8 cellular contexts compared by ENCODE assay signal in genomic region chr16:10039220-10040096, GRCh38.
DNase-seq lines count a peak whose midpoint lies in the region; ATAC-seq and TF ChIP-seq lines count a peak whose summit lies in the region.

No MANE protein-coding gene starts in this region.

- H3K36me3 ChIP-seq in parathyroid adenoma (ENCODE audit: control insufficient read depth, insufficient read depth, low read length): no peaks in the 10 kb centered on the region

- H3K79me2 ChIP-seq in parathyroid adenoma: no peaks in the 10 kb centered on the region

- H3K4me1 ChIP-seq in parathyroid adenoma: no peaks in the 10 kb centered on the region

- peak; percentile 91 for ATAC-seq in Right ventricle myocardium superior (ENCODE audit: poor library complexity)

- DNase-seq in EL (peak; percentile 48), NCI-H82 treated with DMSO at 0.1 percent for 48 hours (lab: John Stamatoyannopoulos, UW; ENCODE audit: unreplicated experiment) (peak; percentile 69), Right ventricle myocardium superior (no peak), ureter (ENCODE audit: low spot score) (no peak), GM19238 (ENCODE audit: insufficient read length, low spot score) (no peak)
- no peak for DNase-seq in stimulated activated CD8-positive, alpha-beta memory T cell treated with anti-CD3 and anti-CD28 coated beads, Interleukin-4, amount 100 ng/mL, for 48 hours
- DNase-seq in stimulated activated CD4-positive, alpha-beta T cell treated with anti-CD3 and anti-CD28 coated beads, Interleukin-4, amount 100 ng/mL, for 4 hours: no peak

- no peak overlapping the region for H3K9ac ChIP-seq in parathyroid adenoma

- H3K27ac ChIP-seq in parathyroid adenoma: no peak overlapping the region

- H3K4me2 ChIP-seq in parathyroid adenoma (ENCODE audit: low read length): peak overlapping the region; percentile 31

- TF ChIP-seq CTCF in parathyroid adenoma (IDR thresholded peaks at IDR 0.05): no peak

- peak overlapping the region; percentile 72 for H2AFZ ChIP-seq in parathyroid adenoma

- intact Hi-C loops in Right ventricle myocardium superior (cut with DNase I): no loop called here

- no peaks in the 10 kb centered on the region for H3K9me3 ChIP-seq in parathyroid adenoma (ENCODE audit: control insufficient read depth, low read length)

- H3K27me3 ChIP-seq in parathyroid adenoma (ENCODE audit: control insufficient read depth, insufficient read depth, low read length): peaks cover 3% of the 10 kb centered on the region

- H3K4me3 ChIP-seq in parathyroid adenoma (ENCODE audit: low read depth, low read length): no peak overlapping the region

Comparison
In these comparisons a context has a peak if more than half of its experiments do, and no peak if none do; other contexts are left out.
1. DNase-seq: peak in EL (single experiment) and NCI-H82 treated with DMSO at 0.1 percent for 48 hours (single experiment); none in Right ventricle myocardium superior (single experiment), stimulated activated CD8-positive, alpha-beta memory T cell treated with anti-CD3 and anti-CD28 coated beads, Interleukin-4, amount 100 ng/mL, for 48 hours (single experiment), ureter (single experiment), stimulated activated CD4-positive, alpha-beta T cell treated with anti-CD3 and anti-CD28 coated beads, Interleukin-4, amount 100 ng/mL, for 4 hours (0 of 2) and GM19238 (single experiment).